ENCODE assay signal across 9 cellular contexts in genomic region chr18:23401400-23402347, GRCh38. TPM values are rescaled to one million over a fixed set of nuclear protein-coding genes. Genes with fewer than 3 reads are reported as not detected.
DNase-seq lines count a peak whose midpoint lies in the region; ATAC-seq and TF ChIP-seq lines count a peak whose summit lies in the region.
"Had no signal": no experiment of that assay in that cellular context is flagged by ENCODE, and none has a peak within 500 bp of the region (broad histone marks: within the 10 kb centered on the region; RNA-seq: fewer than 3 reads in every experiment).

No MANE protein-coding gene starts in this region.

- H3K9me3 ChIP-seq in MG63: no peaks in the 10 kb centered on the region; the same call in 1 of the 2 replicates

- no peaks in the 10 kb centered on the region for H3K36me3 ChIP-seq in MG63

- no peaks in the 10 kb centered on the region for H3K27me3 ChIP-seq in MG63

- POLR2A ChIA-PET in activated CD8-positive, alpha-beta T cell treated with anti-CD3 and anti-CD28 coated beads, Interleukin-2, amount 10 ng/mL, durations not matched to agents 7 days and 5 days (lab: Charles Lee): no interaction called here

- DNase-seq in COLO668 (lab: John Stamatoyannopoulos, UW; ENCODE audit: unreplicated experiment) (peak; percentile 92), MG63 (peak; percentile 26), cardiac fibroblast (ENCODE audit: low read depth in 2 of 2) (peak; percentile 78 to 85), memory B cell (ENCODE audit: low spot score in 2 of 2) (no peak), GOT3 (lab: John Stamatoyannopoulos, UW) (no peak)
- no peak for DNase-seq in activated CD8-positive, alpha-beta T cell treated with anti-CD3 and anti-CD28 coated beads, Interleukin-2, amount 10 ng/mL, durations not matched to agents 7 days and 5 days
- DNase-seq: DMS79 treated with DMSO at 0.1 percent for 48 hours had no signal

- no peak overlapping the region for H3K4me3 ChIP-seq in MG63
- no peak overlapping the region for H3K4me3 ChIP-seq in cardiac fibroblast (replicated peaks in 1 of 2; ENCODE audit: low read depth in 2 of 2, low read length in 2 of 2)

- CTCF ChIA-PET in activated CD8-positive, alpha-beta T cell treated with anti-CD3 and anti-CD28 coated beads, Interleukin-2, amount 10 ng/mL, durations not matched to agents 7 days and 5 days (lab: Charles Lee): interaction anchor here (1.5 kb wide), 1 partner anchor 10 kb away, joined by 6 read pairs; no protein-coding TSS in a partner anchor

- H3K9me3 Mint-ChIP-seq in memory B cell: peaks cover 3% of the 10 kb centered on the region
- no peaks in the 10 kb centered on the region for H3K9me3 Mint-ChIP-seq in activated CD8-positive, alpha-beta T cell treated with anti-CD3 and anti-CD28 coated beads, Interleukin-2, amount 10 ng/mL, durations not matched to agents 7 days and 5 days (ENCODE audit: insufficient read depth)

- H3K36me3 Mint-ChIP-seq in memory B cell: peaks cover 15% of the 10 kb centered on the region
- H3K36me3 Mint-ChIP-seq in activated CD8-positive, alpha-beta T cell treated with anti-CD3 and anti-CD28 coated beads, Interleukin-2, amount 10 ng/mL, durations not matched to agents 7 days and 5 days (ENCODE audit: low read depth): no peaks in the 10 kb centered on the region

- no peaks in the 10 kb centered on the region for H3K27me3 Mint-ChIP-seq in memory B cell
- H3K27me3 Mint-ChIP-seq in activated CD8-positive, alpha-beta T cell treated with anti-CD3 and anti-CD28 coated beads, Interleukin-2, amount 10 ng/mL, durations not matched to agents 7 days and 5 days (ENCODE audit: low read depth): no peaks in the 10 kb centered on the region

- H3K4me1 Mint-ChIP-seq in memory B cell: peaks cover 2% of the 10 kb centered on the region
- H3K4me1 Mint-ChIP-seq in activated CD8-positive, alpha-beta T cell treated with anti-CD3 and anti-CD28 coated beads, Interleukin-2, amount 10 ng/mL, durations not matched to agents 7 days and 5 days (ENCODE audit: low read depth): peaks cover 15% of the 10 kb centered on the region

- no peak for TF ChIP-seq CTCF in cardiac fibroblast (IDR thresholded peaks at IDR 0.05; ENCODE audit: low read depth, low read length)

- peak overlapping the region; percentile 61 for H3K27ac Mint-ChIP-seq in memory B cell
- H3K27ac Mint-ChIP-seq in activated CD8-positive, alpha-beta T cell treated with anti-CD3 and anti-CD28 coated beads, Interleukin-2, amount 10 ng/mL, durations not matched to agents 7 days and 5 days: no peak overlapping the region

- ATAC-seq in memory B cell (ENCODE audit: low read depth): no peak
- no peak for ATAC-seq in activated CD8-positive, alpha-beta T cell treated with anti-CD3 and anti-CD28 coated beads, Interleukin-2, amount 10 ng/mL, durations not matched to agents 7 days and 5 days
- no peak for ATAC-seq in HG03521 (IDR thresholded peaks at IDR 0.05; ENCODE audit: unreplicated experiment)
- ATAC-seq in HG03196 (IDR thresholded peaks at IDR 0.05; ENCODE audit: unreplicated experiment): no peak

- H3K4me3 Mint-ChIP-seq in memory B cell: no peak overlapping the region
- no peak overlapping the region for H3K4me3 Mint-ChIP-seq in activated CD8-positive, alpha-beta T cell treated with anti-CD3 and anti-CD28 coated beads, Interleukin-2, amount 10 ng/mL, durations not matched to agents 7 days and 5 days

RNA-seq across cellular contexts. Expression of gene RIOK3, which starts 51.4 kb away (rescaled TPM):
- 35.9 and 41.3 TPM in 2 replicates for total RNA-seq in MG63 (2014; rRNA removed; shearing (Covaris generic); ENCODE audit: low replicate concordance)
- 10 to 100 TPM; 53.6 to 69.3 TPM for total RNA-seq in activated CD8-positive, alpha-beta T cell treated with anti-CD3 and anti-CD28 coated beads, Interleukin-2, amount 10 ng/mL, durations not matched to agents 7 days and 5 days

Comparison
In these comparisons a context has a peak if more than half of its experiments do, and no peak if none do; other contexts are left out.
1. DNase-seq: peak in COLO668 (single experiment), MG63 (single experiment) and cardiac fibroblast (2 of 2); none in memory B cell (0 of 2), GOT3 (single experiment) and activated CD8-positive, alpha-beta T cell treated with anti-CD3 and anti-CD28 coated beads, Interleukin-2, amount 10 ng/mL, durations not matched to agents 7 days and 5 days (single experiment).